In genomic region chr10:31761156-31761555, GRCh38 we compare ENCODE assay signal across 9 cellular contexts.
DNase-seq lines count a peak whose midpoint lies in the region; ATAC-seq and TF ChIP-seq lines count a peak whose summit lies in the region.
"Had no signal": no experiment of that assay in that cellular context is flagged by ENCODE, and none has a peak within 500 bp of the region (broad histone marks: within the 10 kb centered on the region; RNA-seq: fewer than 3 reads in every experiment).

No MANE protein-coding gene starts in this region.

- peak overlapping the region; percentile 23 for H3K27ac Mint-ChIP-seq in activated CD4-positive, alpha-beta memory T cell treated with anti-CD3 and anti-CD28 coated beads, Interleukin-2, amount 10 ng/mL, durations not matched to agents 7 days and 5 days
- H3K27ac Mint-ChIP-seq in stimulated activated memory B cell treated with anti-CD40 and anti-IgM and Interleukin-4, amounts not matched to agents 10 μg/mL and 1 μg/mL and 100 μg/mL, for 72 hours, result peak overlapping the region; percentile 89

- H3K4me3 ChIP-seq in HCT116 (replicated peaks in 1 of 2; ENCODE audit: low read depth in 1 of 2, low read length in 2 of 2) (no peak overlapping the region), gastroesophageal sphincter (no peak overlapping the region)

- H3K79me2 ChIP-seq in HCT116 (ENCODE audit: insufficient read depth, low read length), result no peaks in the 10 kb centered on the region

- no peaks in the 10 kb centered on the region for H3K27me3 Mint-ChIP-seq in activated CD4-positive, alpha-beta memory T cell treated with anti-CD3 and anti-CD28 coated beads, Interleukin-2, amount 10 ng/mL, durations not matched to agents 7 days and 5 days
- H3K27me3 Mint-ChIP-seq in stimulated activated memory B cell treated with anti-CD40 and anti-IgM and Interleukin-4, amounts not matched to agents 10 μg/mL and 1 μg/mL and 100 μg/mL, for 72 hours, result no peaks in the 10 kb centered on the region

- WGBS in gastroesophageal sphincter (ENCODE audit: low coverage in 1 of 2), 2 donors, result 83 to 90% methylated on average over 3 of the region's 3 CpGs

- intact Hi-C loops in HCT116 (cut with micrococcal nuclease), result loop anchor here (5.0 kb wide), 1 partner anchor 729 kb away; the partner anchor contains the start of gene ZNF438

- no peak overlapping the region for H2AFZ ChIP-seq in HCT116 (ENCODE audit: low read depth, low read length, poor library complexity, severe bottlenecking)

- TF ChIP-seq CTCF in HCT116 (IDR thresholded peaks at IDR 0.05 in 2 of 3, conservative IDR thresholded peaks at IDR 0.05 in 1 of 3; ENCODE audit: borderline replicate concordance in 1 of 3, insufficient read depth in 1 of 3, low read depth in 2 of 3, low read length in 2 of 3) (no peak), gastroesophageal sphincter (IDR thresholded peaks at IDR 0.05) (no peak)

- H3K36me3 Mint-ChIP-seq in activated CD4-positive, alpha-beta memory T cell treated with anti-CD3 and anti-CD28 coated beads, Interleukin-2, amount 10 ng/mL, durations not matched to agents 7 days and 5 days (ENCODE audit: low read depth), result peaks cover 3% of the 10 kb centered on the region
- no peaks in the 10 kb centered on the region for H3K36me3 Mint-ChIP-seq in stimulated activated memory B cell treated with anti-CD40 and anti-IgM and Interleukin-4, amounts not matched to agents 10 μg/mL and 1 μg/mL and 100 μg/mL, for 72 hours

- no peak for TF ChIP-seq EP300 in gastroesophageal sphincter (IDR thresholded peaks at IDR 0.05)

- no peak for DNase-seq in HCT116 (ENCODE audit: low read depth, low spot score)
- no peak for DNase-seq in activated CD4-positive, alpha-beta memory T cell treated with anti-CD3 and anti-CD28 coated beads, Interleukin-2, amount 10 ng/mL, durations not matched to agents 7 days and 5 days
- DNase-seq in germinal center (ENCODE audit: low spot score), result no peak
- DNase-seq: cerebellar nuclear complex, kidney had no signal

- H3K4me1 Mint-ChIP-seq in activated CD4-positive, alpha-beta memory T cell treated with anti-CD3 and anti-CD28 coated beads, Interleukin-2, amount 10 ng/mL, durations not matched to agents 7 days and 5 days, result peaks cover 15% of the 10 kb centered on the region
- peaks cover 16% of the 10 kb centered on the region for H3K4me1 Mint-ChIP-seq in stimulated activated memory B cell treated with anti-CD40 and anti-IgM and Interleukin-4, amounts not matched to agents 10 μg/mL and 1 μg/mL and 100 μg/mL, for 72 hours

- no peak for TF ChIP-seq RAD21 in HCT116 (IDR thresholded peaks at IDR 0.05; ENCODE audit: low read depth)

- CTCF ChIA-PET in HCT116 (lab: Charles Lee), result interaction anchor here (1.8 kb wide), 1 partner anchor 9 kb away, joined by 6 read pairs; no protein-coding TSS in a partner anchor
- CTCF ChIA-PET in activated CD4-positive, alpha-beta memory T cell treated with anti-CD3 and anti-CD28 coated beads, Interleukin-2, amount 10 ng/mL, durations not matched to agents 7 days and 5 days (lab: Charles Lee), result interaction anchor here (0.5 to 0.9 kb wide), 4 partner anchors 8 to 1044 kb away, joined by 3 to 4 read pairs (median 3); no protein-coding TSS in a partner anchor

- peaks cover 12 to 30% of the 10 kb centered on the region in 2 experiments for H3K4me1 ChIP-seq in HCT116 (ENCODE audit: control insufficient read depth in 1 of 2, insufficient read depth in 2 of 2, low read length in 2 of 2)
- peaks cover 0 to 38% (median 0%) of the 10 kb centered on the region in 3 donors for H3K4me1 ChIP-seq in gastroesophageal sphincter

- no peaks in the 10 kb centered on the region for H3K9me2 ChIP-seq in HCT116 (ENCODE audit: insufficient read depth)

- no peaks in the 10 kb centered on the region for H4K20me1 ChIP-seq in HCT116 (ENCODE audit: insufficient read depth)

- H3K4me3 Mint-ChIP-seq in activated CD4-positive, alpha-beta memory T cell treated with anti-CD3 and anti-CD28 coated beads, Interleukin-2, amount 10 ng/mL, durations not matched to agents 7 days and 5 days, result peak overlapping the region; percentile 78
- peak overlapping the region; percentile 21 for H3K4me3 Mint-ChIP-seq in stimulated activated memory B cell treated with anti-CD40 and anti-IgM and Interleukin-4, amounts not matched to agents 10 μg/mL and 1 μg/mL and 100 μg/mL, for 72 hours

- H3K36me3 ChIP-seq in HCT116 (ENCODE audit: control insufficient read depth in 1 of 2, insufficient read depth in 2 of 2, low read length in 2 of 2) (no peaks in the 10 kb centered on the region), gastroesophageal sphincter (no peaks in the 10 kb centered on the region)

- H3K9me3 ChIP-seq in HCT116 (ENCODE audit: control insufficient read depth in 1 of 2, insufficient read depth in 1 of 2, low read depth in 1 of 2, low read length in 2 of 2), result no peaks in the 10 kb centered on the region
- no peaks in the 10 kb centered on the region for H3K9me3 ChIP-seq in gastroesophageal sphincter

- H3K27ac ChIP-seq in HCT116 (ENCODE audit: low read depth, low read length) (no peak overlapping the region), gastroesophageal sphincter (peak overlapping the region; percentile 70 to 98 (median 96))

- BruUV-seq in HCT116 (replicated peaks; lab: Mats Ljungman, UMichigan), result no TSS peak

- H3K4me2 ChIP-seq in HCT116 (ENCODE audit: low read length), result peak overlapping the region; percentile 96

- ATAC-seq in HCT116 (no peak), gastroesophageal sphincter (no peak), GM21526 (IDR thresholded peaks at IDR 0.05; ENCODE audit: low FRiP score, unreplicated experiment) (no peak), GM21786 (IDR thresholded peaks at IDR 0.05; ENCODE audit: unreplicated experiment) (no peak)
- no peak for ATAC-seq in stimulated activated memory B cell treated with anti-CD40 and anti-IgM and Interleukin-4, amounts not matched to agents 10 μg/mL and 1 μg/mL and 100 μg/mL, for 72 hours

- peaks cover 2% of the 10 kb centered on the region for H3K9me3 Mint-ChIP-seq in activated CD4-positive, alpha-beta memory T cell treated with anti-CD3 and anti-CD28 coated beads, Interleukin-2, amount 10 ng/mL, durations not matched to agents 7 days and 5 days
- H3K9me3 Mint-ChIP-seq in stimulated activated memory B cell treated with anti-CD40 and anti-IgM and Interleukin-4, amounts not matched to agents 10 μg/mL and 1 μg/mL and 100 μg/mL, for 72 hours, result peaks cover 2% of the 10 kb centered on the region

- POLR2A ChIA-PET in HCT116 (lab: Charles Lee), result no interaction called here
- POLR2A ChIA-PET in activated CD4-positive, alpha-beta memory T cell treated with anti-CD3 and anti-CD28 coated beads, Interleukin-2, amount 10 ng/mL, durations not matched to agents 7 days and 5 days (lab: Charles Lee), result interaction anchor here (0.9 to 3.1 kb wide), 3 partner anchors 16 to 169 kb away, joined by 3 to 31 read pairs (median 3); no protein-coding TSS in a partner anchor

- RAD21 ChIA-PET in HCT116 (lab: Charles Lee; ENCODE audit: low non-redundant PET in 1 of 2, low total read pairs in 2 of 2, uncharacterized antibody in 2 of 2, unreplicated experiment in 2 of 2), result no interaction called here

- no peak for TF ChIP-seq POLR2A in HCT116 (IDR thresholded peaks at IDR 0.05; ENCODE audit: borderline replicate concordance, extremely low read depth, insufficient read depth, insufficient read length)
- no peak for TF ChIP-seq POLR2A in gastroesophageal sphincter (IDR thresholded peaks at IDR 0.05)

- H3K27me3 ChIP-seq in HCT116 (ENCODE audit: insufficient read depth, low read length) (no peaks in the 10 kb centered on the region), gastroesophageal sphincter (no peaks in the 10 kb centered on the region)

- H3K9ac ChIP-seq in HCT116 (ENCODE audit: low read length), result no peak overlapping the region

TF ChIP-seq in HCT116, 20 proteins besides CTCF, POLR2A, EP300 and RAD21:
- TF ChIP-seq SIN3A (IDR thresholded peaks at IDR 0.05; ENCODE audit: low read depth) (no peak), CEBPB (IDR thresholded peaks at IDR 0.05; ENCODE audit: low read depth) (no peak), YY1 (IDR thresholded peaks at IDR 0.05; ENCODE audit: extremely low read depth, insufficient replicate concordance, low read depth, low read length) (no peak), EGR1 (IDR thresholded peaks at IDR 0.05; ENCODE audit: low read depth) (no peak), POLR2AphosphoS5 (IDR thresholded peaks at IDR 0.05; ENCODE audit: low read depth, low read length) (no peak), JUND (IDR thresholded peaks at IDR 0.05) (no peak), CBX3 (IDR thresholded peaks at IDR 0.05; ENCODE audit: low read depth) (no peak), EZH2phosphoT487 (IDR thresholded peaks at IDR 0.05; ENCODE audit: borderline replicate concordance) (no peak), SP1 (IDR thresholded peaks at IDR 0.05; ENCODE audit: low read depth) (no peak), EZH2 (IDR thresholded peaks at IDR 0.05) (no peak), ZFX (IDR thresholded peaks at IDR 0.05) (no peak), ELF1 (IDR thresholded peaks at IDR 0.05; ENCODE audit: borderline replicate concordance, low read depth) (no peak)
- TF ChIP-seq, protein P1, sequence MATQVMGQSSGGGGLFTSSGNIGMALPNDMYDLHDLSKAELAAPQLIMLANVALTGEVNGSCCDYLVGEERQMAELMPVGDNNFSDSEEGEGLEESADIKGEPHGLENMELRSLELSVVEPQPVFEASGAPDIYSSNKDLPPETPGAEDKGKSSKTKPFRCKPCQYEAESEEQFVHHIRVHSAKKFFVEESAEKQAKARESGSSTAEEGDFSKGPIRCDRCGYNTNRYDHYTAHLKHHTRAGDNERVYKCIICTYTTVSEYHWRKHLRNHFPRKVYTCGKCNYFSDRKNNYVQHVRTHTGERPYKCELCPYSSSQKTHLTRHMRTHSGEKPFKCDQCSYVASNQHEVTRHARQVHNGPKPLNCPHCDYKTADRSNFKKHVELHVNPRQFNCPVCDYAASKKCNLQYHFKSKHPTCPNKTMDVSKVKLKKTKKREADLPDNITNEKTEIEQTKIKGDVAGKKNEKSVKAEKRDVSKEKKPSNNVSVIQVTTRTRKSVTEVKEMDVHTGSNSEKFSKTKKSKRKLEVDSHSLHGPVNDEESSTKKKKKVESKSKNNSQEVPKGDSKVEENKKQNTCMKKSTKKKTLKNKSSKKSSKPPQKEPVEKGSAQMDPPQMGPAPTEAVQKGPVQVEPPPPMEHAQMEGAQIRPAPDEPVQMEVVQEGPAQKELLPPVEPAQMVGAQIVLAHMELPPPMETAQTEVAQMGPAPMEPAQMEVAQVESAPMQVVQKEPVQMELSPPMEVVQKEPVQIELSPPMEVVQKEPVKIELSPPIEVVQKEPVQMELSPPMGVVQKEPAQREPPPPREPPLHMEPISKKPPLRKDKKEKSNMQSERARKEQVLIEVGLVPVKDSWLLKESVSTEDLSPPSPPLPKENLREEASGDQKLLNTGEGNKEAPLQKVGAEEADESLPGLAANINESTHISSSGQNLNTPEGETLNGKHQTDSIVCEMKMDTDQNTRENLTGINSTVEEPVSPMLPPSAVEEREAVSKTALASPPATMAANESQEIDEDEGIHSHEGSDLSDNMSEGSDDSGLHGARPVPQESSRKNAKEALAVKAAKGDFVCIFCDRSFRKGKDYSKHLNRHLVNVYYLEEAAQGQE (IDR thresholded peaks at IDR 0.05; ENCODE audit: low read depth), result no peak
TF ChIP-seq in HCT116: peak in this region for 0.
